In genomic region chr15:66862111-66862815, GRCh38 we compare ENCODE assay signal across 1 cellular context.
TF ChIP-seq lines count a peak whose summit lies in the region.

No MANE protein-coding gene starts in this region.

TF ChIP-seq in SK-N-SH treated with all-trans-retinoic acid at 6 μM for 48 hours, 23 proteins besides CTCF, POLR2A, EP300 and RAD21 (continued from another document):
- TF ChIP-seq PATZ1 (CRISPR knock-in tag; IDR thresholded peaks at IDR 0.05; ENCODE audit: borderline replicate concordance) (no peak), BACH2 (CRISPR knock-in tag; IDR thresholded peaks at IDR 0.05; ENCODE audit: borderline replicate concordance) (no peak), TOX (CRISPR knock-in tag; IDR thresholded peaks at IDR 0.05; ENCODE audit: borderline replicate concordance) (no peak), ZFP3 (CRISPR knock-in tag; IDR thresholded peaks at IDR 0.05) (no peak), ZFP30 (CRISPR knock-in tag; IDR thresholded peaks at IDR 0.05) (no peak), ZC3H10 (CRISPR knock-in tag; IDR thresholded peaks at IDR 0.05) (no peak), ZNF8 (CRISPR knock-in tag; IDR thresholded peaks at IDR 0.05) (no peak), CREB5 (CRISPR knock-in tag; IDR thresholded peaks at IDR 0.05; ENCODE audit: low read depth) (no peak), OSR1 (CRISPR knock-in tag; IDR thresholded peaks at IDR 0.05) (no peak), TCF4 (CRISPR knock-in tag; IDR thresholded peaks at IDR 0.05; ENCODE audit: borderline replicate concordance) (no peak), ISL1 (CRISPR knock-in tag; IDR thresholded peaks at IDR 0.05) (no peak), GLIS3 (CRISPR knock-in tag; IDR thresholded peaks at IDR 0.05) (no peak), ARNTL (CRISPR knock-in tag; IDR thresholded peaks at IDR 0.05; ENCODE audit: borderline replicate concordance, low read depth) (no peak), RARB (CRISPR knock-in tag; IDR thresholded peaks at IDR 0.05) (no peak), SNAI2 (CRISPR knock-in tag; IDR thresholded peaks at IDR 0.05) (no peak), TSHZ2 (CRISPR knock-in tag; IDR thresholded peaks at IDR 0.05) (no peak), CSRNP3 (CRISPR knock-in tag; IDR thresholded peaks at IDR 0.05) (no peak), PPARA (CRISPR knock-in tag; IDR thresholded peaks at IDR 0.05; ENCODE audit: borderline replicate concordance) (no peak)
